8 cellular contexts compared by ENCODE assay signal in genomic region chr19:46600393-46601317, GRCh38. TPM values are rescaled to one million over a fixed set of nuclear protein-coding genes. Genes with fewer than 3 reads are reported as not detected.
DNase-seq lines count a peak whose midpoint lies in the region; ATAC-seq and TF ChIP-seq lines count a peak whose summit lies in the region.

No MANE protein-coding gene starts in this region.

- peak overlapping the region; percentile 98 for H3K4me3 Mint-ChIP-seq in activated CD8-positive, alpha-beta memory T cell treated with anti-CD3 and anti-CD28 coated beads, Interleukin-2, amount 10 ng/mL, durations not matched to agents 7 days and 5 days
- H3K4me3 Mint-ChIP-seq in endodermal cell, result peak overlapping the region; percentile 93

- H3K23ac ChIP-seq in mesendoderm (ENCODE audit: low read length), result no peak overlapping the region

- H3K4me2 ChIP-seq in mesendoderm (ENCODE audit: low read length), result peak overlapping the region; percentile 37

- peak overlapping the region; percentile 99 for H3K4me3 ChIP-seq in endodermal cell (ENCODE audit: low read length)
- peak overlapping the region; percentile 37 for H3K4me3 ChIP-seq in mesendoderm (ENCODE audit: low read length)

- no peak overlapping the region for H4K5ac ChIP-seq in mesendoderm (ENCODE audit: low read length)

- H3K9ac ChIP-seq in endodermal cell (ENCODE audit: extremely low read depth, low read length, poor library complexity, severe bottlenecking) (peak overlapping the region; percentile 99), mesendoderm (ENCODE audit: low read length) (peak overlapping the region; percentile 99)

- H3K27ac ChIP-seq in endodermal cell (ENCODE audit: low read depth, low read length) (peak overlapping the region; percentile 100), mesendoderm (ENCODE audit: low read depth, low read length) (peak overlapping the region; percentile 58)

- H3K27me3 ChIP-seq in endodermal cell (ENCODE audit: control insufficient read depth, insufficient read depth, low read length, poor library complexity, severe bottlenecking), result no peaks in the 10 kb centered on the region
- H3K27me3 ChIP-seq in mesendoderm (ENCODE audit: insufficient read depth, low read length, poor library complexity), result no peaks in the 10 kb centered on the region

- peaks cover 8% of the 10 kb centered on the region for H3K27me3 Mint-ChIP-seq in activated CD8-positive, alpha-beta memory T cell treated with anti-CD3 and anti-CD28 coated beads, Interleukin-2, amount 10 ng/mL, durations not matched to agents 7 days and 5 days
- peaks cover 2% of the 10 kb centered on the region for H3K27me3 Mint-ChIP-seq in endodermal cell (ENCODE audit: insufficient read depth)

- H3K36me3 Mint-ChIP-seq in activated CD8-positive, alpha-beta memory T cell treated with anti-CD3 and anti-CD28 coated beads, Interleukin-2, amount 10 ng/mL, durations not matched to agents 7 days and 5 days, result peaks cover 20% of the 10 kb centered on the region
- H3K36me3 Mint-ChIP-seq in endodermal cell (ENCODE audit: low read depth), result peaks cover 5% of the 10 kb centered on the region

- peaks cover 12% of the 10 kb centered on the region for H3K4me1 ChIP-seq in endodermal cell (ENCODE audit: control insufficient read depth, insufficient read depth, low read length)
- peaks cover 11% of the 10 kb centered on the region for H3K4me1 ChIP-seq in mesendoderm (ENCODE audit: control insufficient read depth, low read depth, low read length)

- H2AK5ac ChIP-seq in mesendoderm (ENCODE audit: low read length), result no peak overlapping the region

- H3K79me1 ChIP-seq in mesendoderm (ENCODE audit: low read length), result peaks cover 18% of the 10 kb centered on the region

- ATAC-seq in activated CD8-positive, alpha-beta memory T cell treated with anti-CD3 and anti-CD28 coated beads, Interleukin-2, amount 10 ng/mL, durations not matched to agents 7 days and 5 days, result peak; percentile 88

- H3K9me3 ChIP-seq in endodermal cell (ENCODE audit: control insufficient read depth, low read length), result peaks cover 27% of the 10 kb centered on the region

- WGBS in endodermal cell (ENCODE audit: insufficient coverage in 1 of 2, insufficient read length in 1 of 2), 2 experiments, result 1 to 3% methylated on average over 52 to 85 of the region's 93 CpGs
- no CpG with 5 or more reads among the region's 93 CpGs for WGBS in mesendoderm (ENCODE audit: extremely low coverage, insufficient coverage, low lambda C conversion rate)

- peak overlapping the region; percentile 99 for H3K18ac ChIP-seq in mesendoderm (ENCODE audit: low read length)

- DNase-seq in COLO829 (ENCODE audit: low spot score), result peak; percentile 87
- DNase-seq in GM20000 (ENCODE audit: low spot score), result peak; percentile 96
- peak; percentile 97 for DNase-seq in HS-5 (ENCODE audit: low read depth)
- DNase-seq in NK-92 (lab: John Stamatoyannopoulos, UW; ENCODE audit: unreplicated experiment), result peak; percentile 74
- peak; percentile 97 for DNase-seq in activated CD8-positive, alpha-beta memory T cell treated with anti-CD3 and anti-CD28 coated beads, Interleukin-2, amount 10 ng/mL, durations not matched to agents 7 days and 5 days
- peak; percentile 99 for DNase-seq in endodermal cell
- peak; percentile 99 for DNase-seq in mesendoderm
- DNase-seq in stimulated activated CD8-positive, alpha-beta memory T cell treated with anti-CD3 and anti-CD28 coated beads, Interleukin-12 subunit alpha, Interleukin-12 subunit beta, amount 100 ng/mL, for 4 hours (ENCODE audit: low read depth), result peak; percentile 94

- H2BK120ac ChIP-seq in mesendoderm (ENCODE audit: low read depth, low read length), result no peak overlapping the region

- H3K36me3 ChIP-seq in endodermal cell (ENCODE audit: control insufficient read depth, insufficient read depth, low read length) (peaks cover 15% of the 10 kb centered on the region), mesendoderm (ENCODE audit: control insufficient read depth, insufficient read depth, low read length) (peaks cover 2% of the 10 kb centered on the region)

- peak overlapping the region; percentile 97 for H2BK5ac ChIP-seq in mesendoderm (ENCODE audit: low read length)

- no peak overlapping the region for H4K8ac ChIP-seq in mesendoderm (ENCODE audit: low read depth, low read length)

- peak overlapping the region; percentile 100 for H3K27ac Mint-ChIP-seq in activated CD8-positive, alpha-beta memory T cell treated with anti-CD3 and anti-CD28 coated beads, Interleukin-2, amount 10 ng/mL, durations not matched to agents 7 days and 5 days
- H3K27ac Mint-ChIP-seq in endodermal cell, result peak overlapping the region; percentile 100

- CTCF ChIA-PET in activated CD8-positive, alpha-beta memory T cell treated with anti-CD3 and anti-CD28 coated beads, Interleukin-2, amount 10 ng/mL, durations not matched to agents 7 days and 5 days (lab: Charles Lee), result interaction anchor here (0.6 to 4.4 kb wide), 16 partner anchors 10 to 204 kb away, joined by 3 to 93 read pairs (median 4); partner anchors contain the start of gene DACT3

- H3K4ac ChIP-seq in mesendoderm (ENCODE audit: low read depth, low read length), result peak overlapping the region; percentile 94

- peaks cover 45% of the 10 kb centered on the region for H3K79me2 ChIP-seq in mesendoderm (ENCODE audit: control insufficient read depth, insufficient read depth, low read length)

- no peak overlapping the region for H2BK15ac ChIP-seq in mesendoderm (replicated peaks; ENCODE audit: low read depth)

- no peaks in the 10 kb centered on the region for H3K9me3 Mint-ChIP-seq in activated CD8-positive, alpha-beta memory T cell treated with anti-CD3 and anti-CD28 coated beads, Interleukin-2, amount 10 ng/mL, durations not matched to agents 7 days and 5 days (ENCODE audit: low read depth)
- H3K9me3 Mint-ChIP-seq in endodermal cell, result peaks cover 11% of the 10 kb centered on the region

- peaks cover 32% of the 10 kb centered on the region for H3K4me1 Mint-ChIP-seq in activated CD8-positive, alpha-beta memory T cell treated with anti-CD3 and anti-CD28 coated beads, Interleukin-2, amount 10 ng/mL, durations not matched to agents 7 days and 5 days
- peaks cover 19% of the 10 kb centered on the region for H3K4me1 Mint-ChIP-seq in endodermal cell

- no peak for TF ChIP-seq CTCF in GM20000 (IDR thresholded peaks at IDR 0.05; ENCODE audit: extremely low read depth, missing control alignments)
- no peak for TF ChIP-seq CTCF in endodermal cell (conservative IDR thresholded peaks at IDR 0.05)

- H3K56ac ChIP-seq in mesendoderm (ENCODE audit: low read length), result peak overlapping the region; percentile 96

RNA-seq across cellular contexts. Expression of gene CALM3, which starts 0.5 kb away (rescaled TPM):
- 100 to 1,000 TPM; 497 to 498 TPM for total RNA-seq in activated CD8-positive, alpha-beta memory T cell treated with anti-CD3 and anti-CD28 coated beads, Interleukin-2, amount 10 ng/mL, durations not matched to agents 7 days and 5 days
- total RNA-seq in endodermal cell, result 100 to 1,000 TPM; 564 to 573 TPM
- 356 TPM for polyA plus RNA-seq in endodermal cell (2013, experiment 1 of 2)
- 335 TPM for polyA plus RNA-seq in endodermal cell (2013, experiment 2 of 2)
- polyA plus RNA-seq in mesendoderm (2013, experiment 1 of 2), result 240 TPM
- 237 TPM for polyA plus RNA-seq in mesendoderm (2013, experiment 2 of 2)

RNA-seq across cellular contexts. Expression of gene PTGIR, which starts 24.2 kb away (rescaled TPM):
- total RNA-seq in activated CD8-positive, alpha-beta memory T cell treated with anti-CD3 and anti-CD28 coated beads, Interleukin-2, amount 10 ng/mL, durations not matched to agents 7 days and 5 days, result 10 to 100 TPM in 1 of 2 experiments, 1 to 10 TPM in 1; 1.8 to 27.5 TPM
- total RNA-seq in endodermal cell, result not detected
- polyA plus RNA-seq in endodermal cell (2013, experiment 1 of 2), result not detected
- polyA plus RNA-seq in endodermal cell (2013, experiment 2 of 2), result not detected
- not detected for polyA plus RNA-seq in mesendoderm (2013, experiment 1 of 2)
- not detected for polyA plus RNA-seq in mesendoderm (2013, experiment 2 of 2)

RNA-seq across cellular contexts. Expression of gene GNG8, which starts 35.3 kb away (rescaled TPM):
- 10 to 100 TPM in 1 of 2 experiments, not detected in 1; 25.9 TPM for total RNA-seq in activated CD8-positive, alpha-beta memory T cell treated with anti-CD3 and anti-CD28 coated beads, Interleukin-2, amount 10 ng/mL, durations not matched to agents 7 days and 5 days
- total RNA-seq in endodermal cell, result not detected
- 3.8 TPM for polyA plus RNA-seq in endodermal cell (2013, experiment 1 of 2)
- 3.6 TPM for polyA plus RNA-seq in endodermal cell (2013, experiment 2 of 2)
- polyA plus RNA-seq in mesendoderm (2013, experiment 1 of 2), result not detected
- polyA plus RNA-seq in mesendoderm (2013, experiment 2 of 2), result 1.2 TPM

Comparison
In these comparisons a context has a peak if more than half of its experiments do, and no peak if none do; other contexts are left out.
1. Peak in every context shown above with its lines: DNase-seq, ATAC-seq, H3K4me3 ChIP-seq and H3K27ac ChIP-seq.